Comparison of ENCODE assay signal across 10 cellular contexts in the genomic region with DNA sequence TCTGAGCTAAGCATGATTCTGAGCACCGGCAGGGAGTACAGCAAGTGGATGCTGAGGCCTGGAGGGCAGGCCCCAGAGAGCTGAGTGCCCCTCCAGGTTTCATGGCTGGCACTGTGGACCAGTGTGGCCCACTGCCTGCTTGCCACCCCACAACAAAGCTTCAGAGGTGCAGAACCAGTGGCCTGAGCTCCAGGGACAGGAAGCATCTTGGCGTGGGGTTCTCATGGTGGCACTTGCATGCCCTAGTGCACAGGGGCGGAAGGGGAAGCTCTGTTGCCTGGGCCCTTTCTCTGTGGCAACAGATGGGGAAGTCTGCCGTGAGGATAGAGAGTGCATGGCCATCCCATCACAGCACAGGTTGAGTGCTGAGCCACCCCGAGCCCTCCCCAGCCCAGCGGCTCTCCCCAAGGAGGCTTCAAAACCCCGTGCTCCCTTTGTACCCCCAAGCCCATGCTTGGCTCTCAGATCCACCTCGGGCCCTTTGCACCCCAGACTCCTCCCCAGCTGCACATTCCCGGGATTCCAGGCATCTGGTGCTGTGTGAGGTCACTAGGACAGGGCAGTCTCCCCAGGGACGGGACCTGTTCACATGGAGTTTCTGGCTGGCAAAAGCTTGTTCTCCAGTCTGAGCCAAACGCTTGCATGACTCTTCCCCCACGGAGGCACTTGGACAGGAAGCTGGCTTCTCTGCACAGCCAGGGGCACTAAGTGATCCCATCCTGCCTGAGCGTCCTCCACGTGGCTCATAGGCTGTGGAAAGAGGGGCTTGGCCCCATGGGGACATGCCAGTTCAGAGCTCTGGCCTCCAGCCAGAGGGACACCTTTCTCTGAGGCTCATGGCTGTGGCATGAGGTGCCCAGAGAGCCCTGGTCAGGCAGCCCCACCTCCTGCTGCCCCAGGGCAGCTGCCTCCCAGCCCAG. TPM values are rescaled to one million over a fixed set of nuclear protein-coding genes. Genes with fewer than 3 reads are reported as not detected.
A peak's percentile ranks its signal among the peaks of the same experiment; 100 is the strongest.
DNase-seq lines count a peak whose midpoint lies in the region; ATAC-seq, FAIRE-seq and TF ChIP-seq lines count a peak whose summit lies in the region.
"Had no signal": no experiment of that assay in that cellular context is flagged by ENCODE, and none has a peak within 500 bp of the region (broad histone marks: within the 10 kb centered on the region; RNA-seq: fewer than 3 reads in every experiment).

No MANE protein-coding gene starts in this region.

- FAIRE-seq in GM19239 (lab: Jason Lieb, UNC) = no peak
- FAIRE-seq: TTC549 had no signal

- in situ Hi-C loops in Panc1 (cut with HindIII; ENCODE audit: low pct_unique_long_range_greater_than_20kb, low sequenced_read_pairs) = no loop called here

- peak; percentile 1; the same call in 1 of the 2 replicates for ATAC-seq in Panc1

- H3K27me3 Mint-ChIP-seq in T-helper 1 cell treated with Interleukin-12 subunit alpha and Interleukin-12 subunit beta and Interleukin-4 antibody, amounts not matched to agents 30 μg/mL and 1 μg/mL, for 36 hours (ENCODE audit: low read depth) = peaks cover 15% of the 10 kb centered on the region

- intact Hi-C loops in Panc1 (cut with micrococcal nuclease; ENCODE audit: unreplicated experiment) = no loop called here
- intact Hi-C loops in spleen (cut with DNase I; ENCODE audit: low total_unique reads) = no loop called here

- no peak for DNase-seq in T-helper 1 cell
- no peak for DNase-seq in Panc1 (ENCODE audit: low read depth, low spot score)
- DNase-seq in fibroblast of the conjunctiva (ENCODE audit: low read depth) = peak; percentile 66
- DNase-seq in spleen = peak; percentile 90
- DNase-seq in putamen (ENCODE audit: low spot score) = no peak
- no peak for DNase-seq in GM19239 (ENCODE audit: insufficient read length, low spot score)
- DNase-seq in NCI-H748 treated with DMSO at 0.1 percent for 48 hours (lab: John Stamatoyannopoulos, UW) = no peak

- H3K4me1 ChIP-seq in Panc1 (ENCODE audit: control insufficient read depth, insufficient read depth, low read length) = peaks cover 48% of the 10 kb centered on the region
- H3K4me1 ChIP-seq in spleen = peaks cover 48 to 93% (median 80%) of the 10 kb centered on the region in 6 donors

- BruUV-seq in Panc1 (replicated peaks; lab: Mats Ljungman, UMichigan) = no TSS peak

- TF ChIP-seq CTCF in Panc1 (IDR thresholded peaks at IDR 0.05) = no peak
- TF ChIP-seq CTCF in spleen (IDR thresholded peaks at IDR 0.05 in 8 of 11, conservative IDR thresholded peaks at IDR 0.05 in 3 of 11) = no peak

- no peaks in the 10 kb centered on the region for H3K27me3 ChIP-seq in Panc1 (ENCODE audit: control insufficient read depth, insufficient read depth, low read length)
- peaks cover 0 to 16% (median 6%) of the 10 kb centered on the region in 7 donors for H3K27me3 ChIP-seq in spleen (replicated peaks in 1 of 7)

- H3K4me3 ChIP-seq in Panc1 (ENCODE audit: low read depth in 2 of 2, low read length in 2 of 2) = peak overlapping the region in 1 of 2 experiments; percentile 14; a peak in 1 of 4 replicates
- H3K4me3 ChIP-seq in spleen = peak overlapping the region in 2 of 8 donors; percentile 3 to 40

- WGBS in spleen, 5 donors = 31 to 50% (median 40%) methylated on average over 8 to 14 of the region's 14 CpGs

- no peak overlapping the region for H3K27ac Mint-ChIP-seq in T-helper 1 cell treated with Interleukin-12 subunit alpha and Interleukin-12 subunit beta and Interleukin-4 antibody, amounts not matched to agents 30 μg/mL and 1 μg/mL, for 36 hours

- TF ChIP-seq POLR2A in spleen (IDR thresholded peaks at IDR 0.05) = no peak

- no peaks in the 10 kb centered on the region for H3K9me3 ChIP-seq in Panc1 (ENCODE audit: control insufficient read depth, insufficient read depth, low read depth, low read length)
- H3K9me3 ChIP-seq in spleen = no peaks in the 10 kb centered on the region

- H3K4me3 Mint-ChIP-seq in T-helper 1 cell treated with Interleukin-12 subunit alpha and Interleukin-12 subunit beta and Interleukin-4 antibody, amounts not matched to agents 30 μg/mL and 1 μg/mL, for 36 hours = peak overlapping the region; percentile 93

- POLR2A ChIA-PET in Panc1 (lab: Charles Lee) = no interaction called here

- H3K4me1 Mint-ChIP-seq in T-helper 1 cell treated with Interleukin-12 subunit alpha and Interleukin-12 subunit beta and Interleukin-4 antibody, amounts not matched to agents 30 μg/mL and 1 μg/mL, for 36 hours (ENCODE audit: low read depth) = peaks cover 27% of the 10 kb centered on the region

- H3K9me3 Mint-ChIP-seq in T-helper 1 cell treated with Interleukin-12 subunit alpha and Interleukin-12 subunit beta and Interleukin-4 antibody, amounts not matched to agents 30 μg/mL and 1 μg/mL, for 36 hours = no peaks in the 10 kb centered on the region

- H3K36me3 ChIP-seq in Panc1 (ENCODE audit: control insufficient read depth, insufficient read depth, low read length) (no peaks in the 10 kb centered on the region; the same call in 1 of the 2 replicates), spleen (peaks cover 0 to 18% (median 0%) of the 10 kb centered on the region in 6 donors)

- H3K36me3 Mint-ChIP-seq in T-helper 1 cell treated with Interleukin-12 subunit alpha and Interleukin-12 subunit beta and Interleukin-4 antibody, amounts not matched to agents 30 μg/mL and 1 μg/mL, for 36 hours (ENCODE audit: low read depth) = no peaks in the 10 kb centered on the region

- H3K27ac ChIP-seq in Panc1 (ENCODE audit: low read length) = peak overlapping the region; percentile 87
- peak overlapping the region in 7 of 8 donors; percentile 15 to 91 (median 60) for H3K27ac ChIP-seq in spleen

- CTCF ChIA-PET in Panc1 (lab: Charles Lee) = no interaction called here

RNA-seq across cellular contexts. Expression of gene SLC25A1, which starts 4.2 kb away (rescaled TPM):
- total RNA-seq in Panc1 (2021; ENCODE audit: unreplicated experiment) = 162 TPM
- 323 TPM for polyA plus RNA-seq in Panc1 (2012; ENCODE audit: insufficient read length)
- 10 to 100 TPM; 32.5 to 47.5 (median 36.0) TPM for total RNA-seq in spleen
- 10 to 100 TPM; 23.5 to 59.7 (median 26.1) TPM for polyA plus RNA-seq in spleen

RNA-seq across cellular contexts. Expression of gene GSC2, which starts 24.3 kb away (rescaled TPM):
- total RNA-seq in Panc1 (2021; ENCODE audit: unreplicated experiment) = 0.23 TPM
- not detected for polyA plus RNA-seq in Panc1 (2012; ENCODE audit: insufficient read length)
- not detected for total RNA-seq in spleen
- polyA plus RNA-seq in spleen = not detected

RNA-seq across cellular contexts. Expression of gene ESS2, which starts 29.9 kb away (rescaled TPM):
- total RNA-seq in Panc1 (2021; ENCODE audit: unreplicated experiment) = 13.1 TPM
- polyA plus RNA-seq in Panc1 (2012; ENCODE audit: insufficient read length) = 18.3 TPM
- total RNA-seq in spleen = 10 to 100 TPM; 13.4 to 21.3 (median 16.4) TPM
- 10 to 100 TPM; 13.2 to 17.3 (median 16.9) TPM for polyA plus RNA-seq in spleen

RNA-seq across cellular contexts. Expression of gene TSSK2, which starts 43.3 kb away (rescaled TPM):
- total RNA-seq in Panc1 (2021; ENCODE audit: unreplicated experiment) (not detected), spleen (not detected)
- polyA plus RNA-seq in Panc1 (2012; ENCODE audit: insufficient read length) = not detected
- under 1 TPM in 2 of 3 donors, not detected in 1; 0.03 to 0.06 TPM for polyA plus RNA-seq in spleen
- total RNA-seq: pulmonary artery endothelial cell had no signal

RNA-seq across cellular contexts. Expression of gene DGCR2, which starts 52.2 kb away (rescaled TPM):
- 35.1 TPM for total RNA-seq in Panc1 (2021; ENCODE audit: unreplicated experiment)
- polyA plus RNA-seq in Panc1 (2012; ENCODE audit: insufficient read length) = 42.4 TPM
- 10 to 100 TPM; 40.4 to 60.7 (median 51.3) TPM for total RNA-seq in spleen
- polyA plus RNA-seq in spleen = 10 to 100 TPM in 2 of 3 donors, 1 to 10 TPM in 1; 9.5 to 26.0 (median 11.8) TPM

Comparison
In these comparisons a context has a peak if more than half of its experiments do, and no peak if none do; other contexts are left out.
1. DNase-seq: peak in fibroblast of the conjunctiva (single experiment) and spleen (single experiment); none in T-helper 1 cell (0 of 5), Panc1 (single experiment), putamen (single experiment), GM19239 (single experiment) and NCI-H748 treated with DMSO at 0.1 percent for 48 hours (single experiment).